Comparison of ENCODE assay signal across 17 cellular contexts in genomic region chrX:1430451-1430850, GRCh38.
"Had no signal": no experiment of that assay in that cellular context is flagged by ENCODE, and none has a peak within 500 bp of the region (broad histone marks: within the 10 kb centered on the region; RNA-seq: fewer than 3 reads in every experiment).

No MANE protein-coding gene starts in this region.

- H3K9me3 Mint-ChIP-seq: activated naive CD4-positive, alpha-beta T cell treated with anti-CD3 and anti-CD28 coated beads for 36 hours; T-helper 2 cell treated with Interferon-gamma antibody and Interleukin-4, amounts not matched to agents 5 μg/mL and 100 μg/mL, for 36 hours had no signal

- DNase-seq: activated CD4-positive, alpha-beta T cell treated with anti-CD3 and anti-CD28 coated beads, Interleukin-2, amount 50 U/mL, for 1 hour; activated CD4-positive, CD25-positive, alpha-beta regulatory T cell; activated naive CD4-positive, alpha-beta T cell treated with anti-CD3 and anti-CD28 coated beads for 36 hours; activated T-cell treated with anti-CD3 and anti-CD28 coated beads, Interleukin-2, amount 50 U/mL, for 48 hours; amniotic stem cell; caudate nucleus; colonic mucosa; effector CD4-positive, alpha-beta T cell; esophagus squamous epithelium; hypothalamus; mesendoderm; nephron progenitor cell; stimulated activated CD4-positive, alpha-beta T cell treated with anti-CD3 and anti-CD28 coated beads, Interleukin-1b, Interleukin-23, amount 100 ng/mL, for 48 hours; SW 1271; tibial artery had no signal

- H3K4me3 Mint-ChIP-seq: activated naive CD4-positive, alpha-beta T cell treated with anti-CD3 and anti-CD28 coated beads for 36 hours; nephron progenitor cell; T-helper 2 cell treated with Interferon-gamma antibody and Interleukin-4, amounts not matched to agents 5 μg/mL and 100 μg/mL, for 36 hours had no signal

- H3K4me1 Mint-ChIP-seq: nephron progenitor cell had no signal

- H3K27ac Mint-ChIP-seq: activated naive CD4-positive, alpha-beta T cell treated with anti-CD3 and anti-CD28 coated beads for 36 hours; nephron progenitor cell; T-helper 2 cell treated with Interferon-gamma antibody and Interleukin-4, amounts not matched to agents 5 μg/mL and 100 μg/mL, for 36 hours had no signal

- ATAC-seq: right cardiac atrium had no signal
